In the genomic region with DNA sequence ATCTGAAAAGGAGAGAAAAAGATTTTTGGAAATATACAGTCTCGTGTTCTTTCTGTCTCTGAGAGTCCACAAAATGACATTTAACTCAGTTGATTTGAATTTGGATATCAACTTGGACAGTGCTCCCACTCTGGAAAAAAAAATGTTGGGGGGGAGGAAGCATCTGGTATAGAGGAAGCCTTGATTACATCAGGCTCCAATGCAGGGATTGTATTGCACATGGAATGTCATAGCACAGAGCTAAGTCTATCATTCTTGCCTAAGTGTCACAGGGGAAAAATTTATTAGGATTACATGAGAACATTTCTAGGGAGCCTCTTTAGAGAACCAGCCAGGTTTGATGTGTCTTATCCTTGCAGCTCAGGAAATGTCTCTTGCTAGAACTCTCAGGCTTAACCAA, we compare ENCODE assay signal across 19 cellular contexts. TPM values are rescaled to one million over a fixed set of nuclear protein-coding genes. Genes with fewer than 3 reads are reported as not detected.
DNase-seq lines count a peak whose midpoint lies in the region; ATAC-seq and TF ChIP-seq lines count a peak whose summit lies in the region.
"Had no signal": no experiment of that assay in that cellular context is flagged by ENCODE, and none has a peak within 500 bp of the region (broad histone marks: within the 10 kb centered on the region; RNA-seq: fewer than 3 reads in every experiment).

No MANE protein-coding gene starts in this region.

- H3K9me3 ChIP-seq in heart right ventricle = peaks cover 0 to 9% (median 0%) of the 10 kb centered on the region in 11 donors
- H3K9me3 ChIP-seq: Caco-2, HAP-1 had no signal

- peak overlapping the region in 4 of 10 donors; percentile 21 to 50 (median 48) for H3K27ac ChIP-seq in heart right ventricle
- H3K27ac ChIP-seq: 22Rv1, BLaER1, C4-2B had no signal

- DNase-seq in heart right ventricle = no peak
- DNase-seq in Right ventricle myocardium superior = no peak
- DNase-seq in dermis microvascular lymphatic vessel endothelial cell (ENCODE audit: low read depth in 2 of 2) = peak; percentile 90 to 91
- peak; percentile 49 for DNase-seq in left kidney (ENCODE audit: low read depth, low spot score)
- no peak for DNase-seq in SIG-M5 (lab: John Stamatoyannopoulos, UW)
- DNase-seq in activated CD8-positive, alpha-beta memory T cell treated with anti-CD3 and anti-CD28 coated beads, Interleukin-2, amount 50 U/mL, for 48 hours = no peak
- DNase-seq in activated CD4-positive, alpha-beta T cell treated with anti-CD3 and anti-CD28 coated beads, Interleukin-2, amount 50 U/mL, for 1 hour = no peak
- DNase-seq: Caco-2; CD4-positive, CD25-positive, alpha-beta regulatory T cell; CD8-positive, alpha-beta T cell; DMS153; DND-41; GOT3; HFFc6 had no signal

- intact Hi-C loops in heart right ventricle (cut with DNase I) = no loop called here
- intact Hi-C loops in Right ventricle myocardium superior (cut with DNase I) = no loop called here

- no peaks in the 10 kb centered on the region for H3K27me3 ChIP-seq in heart right ventricle
- H3K27me3 ChIP-seq: BLaER1 had no signal

- H3K4me1 ChIP-seq in heart right ventricle = peaks cover 0 to 31% (median 8%) of the 10 kb centered on the region in 9 donors
- H3K4me1 ChIP-seq: Caco-2, HAP-1 had no signal

- no peaks in the 10 kb centered on the region for H3K36me3 ChIP-seq in heart right ventricle
- H3K36me3 ChIP-seq: BLaER1, HAP-1 had no signal

- peak in 5 of 8 donors; percentile 63 to 89 (median 79) for ATAC-seq in heart right ventricle
- no peak for ATAC-seq in Right ventricle myocardium superior (ENCODE audit: poor library complexity)
- ATAC-seq: CD8-positive, alpha-beta T cell had no signal

- 34 to 56% methylated on average over 1 of the region's 1 CpG for WGBS in heart right ventricle, 2 donors

- no peak for TF ChIP-seq CTCF in heart right ventricle (IDR thresholded peaks at IDR 0.05)

- H3K4me3 ChIP-seq in heart right ventricle = no peak overlapping the region
- H3K4me3 ChIP-seq: BLaER1, HAP-1 had no signal

RNA-seq across cellular contexts. Expression of a gene that starts 23.0 kb away (rescaled TPM):
- total RNA-seq in heart right ventricle (100 to 1,000 TPM in 1 of 10 donors, 10 to 100 TPM in 7, 1 to 10 TPM in 2; 7.9 to 168 (median 18.6) TPM), Right ventricle myocardium superior (49.6 TPM), dermis microvascular lymphatic vessel endothelial cell (0.26 and 0.63 TPM in 2 replicates)
- polyA plus RNA-seq in heart right ventricle = 10 to 100 TPM; 21.5 to 25.6 TPM
- total RNA-seq: Caco-2; CD8-positive, alpha-beta T cell; HFFc6 had no signal
- polyA plus RNA-seq: AG04450 had no signal

Comparison
In these comparisons a context has a peak if more than half of its experiments do, and no peak if none do; other contexts are left out.
1. DNase-seq: peak in dermis microvascular lymphatic vessel endothelial cell (2 of 2) and left kidney (single experiment); none in heart right ventricle (0 of 2), Right ventricle myocardium superior (single experiment), SIG-M5 (single experiment), activated CD8-positive, alpha-beta memory T cell treated with anti-CD3 and anti-CD28 coated beads, Interleukin-2, amount 50 U/mL, for 48 hours (single experiment) and activated CD4-positive, alpha-beta T cell treated with anti-CD3 and anti-CD28 coated beads, Interleukin-2, amount 50 U/mL, for 1 hour (single experiment).